ENCODE assay signal across 1 cellular context in genomic region chr19:18291019-18291524, GRCh38.
A peak's percentile ranks its signal among the peaks of the same experiment; 100 is the strongest.
TF ChIP-seq lines count a peak whose summit lies in the region.

No MANE protein-coding gene starts in this region.

TF ChIP-seq in A549, 52 proteins besides CTCF, POLR2A, EP300 and RAD21 (continued from another document):
- no peak for TF ChIP-seq E2F6 (IDR thresholded peaks at IDR 0.05; ENCODE audit: borderline replicate concordance, low read depth)
- TF ChIP-seq RCOR1 (IDR thresholded peaks at IDR 0.05; ENCODE audit: low read depth, low read length) = no peak
- TF ChIP-seq HOXB13 (CRISPR knock-in tag; IDR thresholded peaks at IDR 0.05; ENCODE audit: low read depth) = 0 out of 2 replicates have a peak, but pooled peaks have one; percentile 43
- 0 out of 2 replicates have a peak, but pooled peaks have one; percentile 60 for TF ChIP-seq HDAC2 (IDR thresholded peaks at IDR 0.05)
TF ChIP-seq in A549: peak in this region for 3.
